In the genomic region with DNA sequence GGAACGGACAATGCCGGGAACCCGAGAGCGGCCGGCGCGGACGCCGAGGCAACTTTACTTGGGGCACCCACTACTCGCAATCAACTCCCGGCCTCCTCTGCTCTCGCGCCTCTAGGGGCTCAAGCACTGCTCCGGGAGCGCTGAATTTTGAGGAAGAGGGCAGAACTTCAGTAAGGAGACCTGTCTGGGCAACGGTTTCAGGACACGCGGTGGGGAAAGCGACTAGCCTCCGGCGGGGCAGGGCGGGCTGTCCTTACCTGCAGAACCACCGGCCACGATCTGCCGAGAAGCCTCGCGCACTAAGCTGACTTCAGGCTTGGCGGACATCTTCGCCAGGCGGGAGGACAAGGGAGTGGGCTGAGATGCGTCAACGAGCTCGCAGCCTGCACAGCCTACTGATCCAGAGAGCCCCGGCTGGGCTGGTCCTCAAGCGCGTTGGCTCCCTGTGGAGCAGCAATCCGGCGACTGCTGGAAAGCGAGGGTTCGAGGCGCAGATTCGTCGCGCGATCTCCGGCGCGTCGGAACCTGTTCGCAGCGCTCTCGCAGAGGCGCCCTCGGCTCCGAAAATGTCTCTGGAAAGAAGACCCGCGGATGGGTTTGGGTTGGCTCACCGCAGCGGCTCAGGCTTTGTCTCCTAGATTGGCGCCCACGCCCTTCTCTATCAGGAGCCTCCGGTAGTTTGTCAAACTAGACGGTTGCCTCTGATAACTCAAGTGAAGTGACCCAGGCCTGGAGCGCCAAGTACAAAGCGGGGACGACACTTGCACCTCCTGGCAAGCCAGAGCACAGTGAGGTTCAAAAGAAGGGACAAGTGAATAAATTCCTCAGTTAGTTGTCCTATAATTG, we compare ENCODE assay signal across 1 cellular context.
TF ChIP-seq lines count a peak whose summit lies in the region.

TSS of gene SLC25A21 (minus strand) at position 583 of the 846 bp plus-strand sequence.

TF ChIP-seq in HEK293, 187 proteins besides CTCF, POLR2A, EP300 and RAD21 (continued from another document and continues in another):
- TF ChIP-seq ZNF518A (tag by site-specific recombination; conservative IDR thresholded peaks at IDR 0.05; ENCODE audit: low read depth) = peak; percentile 68
- TF ChIP-seq ZNF10 (tag by site-specific recombination; IDR thresholded peaks at IDR 0.05) = peak; percentile 64; the same call in 1 of the 2 replicates
- peak; percentile 57; the same call in 1 of the 2 replicates for TF ChIP-seq SCRT2 (tag by site-specific recombination; IDR thresholded peaks at IDR 0.05)
- TF ChIP-seq GLIS2 (tag by site-specific recombination; IDR thresholded peaks at IDR 0.05) = no peak
- no peak for TF ChIP-seq ZNF670 (tag by site-specific recombination; IDR thresholded peaks at IDR 0.05; ENCODE audit: low read depth)
- no peak for TF ChIP-seq OSR2 (tag by site-specific recombination; IDR thresholded peaks at IDR 0.05)
- TF ChIP-seq ZNF560 (tag by site-specific recombination; IDR thresholded peaks at IDR 0.05; ENCODE audit: borderline replicate concordance) = no peak
- no peak for TF ChIP-seq ZNF266 (tag by site-specific recombination; IDR thresholded peaks at IDR 0.05; ENCODE audit: low read depth)
- no peak for TF ChIP-seq PRDM2 (tag by site-specific recombination; IDR thresholded peaks at IDR 0.05; ENCODE audit: borderline replicate concordance)
- TF ChIP-seq ZNF549 (tag by site-specific recombination; IDR thresholded peaks at IDR 0.05) = no peak
- no peak for TF ChIP-seq ZNF416 (tag by site-specific recombination; IDR thresholded peaks at IDR 0.05)
- TF ChIP-seq, protein P1, sequence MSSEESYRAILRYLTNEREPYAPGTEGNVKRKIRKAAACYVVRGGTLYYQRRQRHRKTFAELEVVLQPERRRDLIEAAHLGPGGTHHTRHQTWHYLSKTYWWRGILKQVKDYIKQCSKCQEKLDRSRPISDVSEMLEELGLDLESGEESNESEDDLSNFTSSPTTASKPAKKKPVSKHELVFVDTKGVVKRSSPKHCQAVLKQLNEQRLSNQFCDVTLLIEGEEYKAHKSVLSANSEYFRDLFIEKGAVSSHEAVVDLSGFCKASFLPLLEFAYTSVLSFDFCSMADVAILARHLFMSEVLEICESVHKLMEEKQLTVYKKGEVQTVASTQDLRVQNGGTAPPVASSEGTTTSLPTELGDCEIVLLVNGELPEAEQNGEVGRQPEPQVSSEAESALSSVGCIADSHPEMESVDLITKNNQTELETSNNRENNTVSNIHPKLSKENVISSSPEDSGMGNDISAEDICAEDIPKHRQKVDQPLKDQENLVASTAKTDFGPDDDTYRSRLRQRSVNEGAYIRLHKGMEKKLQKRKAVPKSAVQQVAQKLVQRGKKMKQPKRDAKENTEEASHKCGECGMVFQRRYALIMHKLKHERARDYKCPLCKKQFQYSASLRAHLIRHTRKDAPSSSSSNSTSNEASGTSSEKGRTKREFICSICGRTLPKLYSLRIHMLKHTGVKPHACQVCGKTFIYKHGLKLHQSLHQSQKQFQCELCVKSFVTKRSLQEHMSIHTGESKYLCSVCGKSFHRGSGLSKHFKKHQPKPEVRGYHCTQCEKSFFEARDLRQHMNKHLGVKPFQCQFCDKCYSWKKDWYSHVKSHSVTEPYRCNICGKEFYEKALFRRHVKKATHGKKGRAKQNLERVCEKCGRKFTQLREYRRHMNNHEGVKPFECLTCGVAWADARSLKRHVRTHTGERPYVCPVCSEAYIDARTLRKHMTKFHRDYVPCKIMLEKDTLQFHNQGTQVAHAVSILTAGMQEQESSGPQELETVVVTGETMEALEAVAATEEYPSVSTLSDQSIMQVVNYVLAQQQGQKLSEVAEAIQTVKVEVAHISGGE (tag by site-specific recombination; conservative IDR thresholded peaks at IDR 0.05; ENCODE audit: low read depth) = peak; percentile 96
- TF ChIP-seq INSM2 (tag by site-specific recombination; IDR thresholded peaks at IDR 0.05) = no peak
- TF ChIP-seq, protein P2, sequence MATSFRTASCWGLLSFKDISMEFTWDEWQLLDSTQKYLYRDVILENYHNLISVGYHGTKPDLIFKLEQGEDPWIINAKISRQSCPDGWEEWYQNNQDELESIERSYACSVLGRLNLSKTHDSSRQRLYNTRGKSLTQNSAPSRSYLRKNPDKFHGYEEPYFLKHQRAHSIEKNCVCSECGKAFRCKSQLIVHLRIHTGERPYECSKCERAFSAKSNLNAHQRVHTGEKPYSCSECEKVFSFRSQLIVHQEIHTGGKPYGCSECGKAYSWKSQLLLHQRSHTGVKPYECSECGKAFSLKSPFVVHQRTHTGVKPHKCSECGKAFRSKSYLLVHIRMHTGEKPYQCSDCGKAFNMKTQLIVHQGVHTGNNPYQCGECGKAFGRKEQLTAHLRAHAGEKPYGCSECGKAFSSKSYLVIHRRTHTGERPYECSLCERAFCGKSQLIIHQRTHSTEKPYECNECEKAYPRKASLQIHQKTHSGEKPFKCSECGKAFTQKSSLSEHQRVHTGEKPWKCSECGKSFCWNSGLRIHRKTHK (tag by site-specific recombination; IDR thresholded peaks at IDR 0.05) = no peak
- TF ChIP-seq ZNF133 (tag by site-specific recombination; IDR thresholded peaks at IDR 0.05) = no peak
- no peak for TF ChIP-seq ZNF174 (tag by site-specific recombination; IDR thresholded peaks at IDR 0.05)
- no peak for TF ChIP-seq ZBTB49 (tag by site-specific recombination; IDR thresholded peaks at IDR 0.05; ENCODE audit: low read depth)
- TF ChIP-seq, protein P3, sequence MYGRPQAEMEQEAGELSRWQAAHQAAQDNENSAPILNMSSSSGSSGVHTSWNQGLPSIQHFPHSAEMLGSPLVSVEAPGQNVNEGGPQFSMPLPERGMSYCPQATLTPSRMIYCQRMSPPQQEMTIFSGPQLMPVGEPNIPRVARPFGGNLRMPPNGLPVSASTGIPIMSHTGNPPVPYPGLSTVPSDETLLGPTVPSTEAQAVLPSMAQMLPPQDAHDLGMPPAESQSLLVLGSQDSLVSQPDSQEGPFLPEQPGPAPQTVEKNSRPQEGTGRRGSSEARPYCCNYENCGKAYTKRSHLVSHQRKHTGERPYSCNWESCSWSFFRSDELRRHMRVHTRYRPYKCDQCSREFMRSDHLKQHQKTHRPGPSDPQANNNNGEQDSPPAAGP (tag by site-specific recombination; IDR thresholded peaks at IDR 0.05) = peak; percentile 84
- TF ChIP-seq, protein P4, sequence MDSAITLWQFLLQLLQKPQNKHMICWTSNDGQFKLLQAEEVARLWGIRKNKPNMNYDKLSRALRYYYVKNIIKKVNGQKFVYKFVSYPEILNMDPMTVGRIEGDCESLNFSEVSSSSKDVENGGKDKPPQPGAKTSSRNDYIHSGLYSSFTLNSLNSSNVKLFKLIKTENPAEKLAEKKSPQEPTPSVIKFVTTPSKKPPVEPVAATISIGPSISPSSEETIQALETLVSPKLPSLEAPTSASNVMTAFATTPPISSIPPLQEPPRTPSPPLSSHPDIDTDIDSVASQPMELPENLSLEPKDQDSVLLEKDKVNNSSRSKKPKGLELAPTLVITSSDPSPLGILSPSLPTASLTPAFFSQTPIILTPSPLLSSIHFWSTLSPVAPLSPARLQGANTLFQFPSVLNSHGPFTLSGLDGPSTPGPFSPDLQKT (IDR thresholded peaks at IDR 0.05; ENCODE audit: borderline replicate concordance, low read depth, low read length) = no peak
- TF ChIP-seq PRDM1 (tag by site-specific recombination; IDR thresholded peaks at IDR 0.05) = no peak
- TF ChIP-seq ZNF580 (tag by site-specific recombination; IDR thresholded peaks at IDR 0.05) = no peak
- no peak for TF ChIP-seq GLI4 (tag by site-specific recombination; IDR thresholded peaks at IDR 0.05)
- no peak for TF ChIP-seq ZNF433 (tag by site-specific recombination; IDR thresholded peaks at IDR 0.05; ENCODE audit: low read depth)
- peak; percentile 64 for TF ChIP-seq ZIC2 (tag by site-specific recombination; IDR thresholded peaks at IDR 0.05)
- no peak for TF ChIP-seq SALL2 (tag by site-specific recombination; IDR thresholded peaks at IDR 0.05; ENCODE audit: borderline replicate concordance)
